ENCODE assay signal across 9 cellular contexts in the genomic region with DNA sequence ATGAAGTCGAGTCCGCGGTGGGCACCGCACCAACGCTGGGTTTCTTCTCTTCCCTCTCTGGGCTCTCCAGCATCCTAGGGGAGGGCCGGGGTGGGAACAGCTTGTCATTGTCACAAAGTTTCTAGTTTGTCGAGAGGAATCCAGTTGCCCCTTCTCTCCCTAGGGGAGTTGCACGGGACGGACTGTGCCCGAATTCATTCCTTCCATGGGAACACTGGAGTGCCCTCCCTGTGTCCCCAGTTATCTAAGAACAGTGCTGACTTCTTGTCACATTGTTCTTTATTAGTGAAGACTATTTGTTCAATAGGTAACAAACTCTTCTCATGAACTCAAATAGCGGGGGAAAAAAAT. TPM values are rescaled to one million over a fixed set of nuclear protein-coding genes. Genes with fewer than 3 reads are reported as not detected.
DNase-seq lines count a peak whose midpoint lies in the region; ATAC-seq and TF ChIP-seq lines count a peak whose summit lies in the region.
"Had no signal": no experiment of that assay in that cellular context is flagged by ENCODE, and none has a peak within 500 bp of the region (broad histone marks: within the 10 kb centered on the region; RNA-seq: fewer than 3 reads in every experiment).

No MANE protein-coding gene starts in this region.

- H3K9me3 ChIP-seq in DND-41 (ENCODE audit: insufficient read depth, low read length, severe bottlenecking), result no peaks in the 10 kb centered on the region
- H3K9me3 ChIP-seq in T-helper 17 cell (ENCODE audit: control insufficient read depth, low read length, poor library complexity, severe bottlenecking), result no peaks in the 10 kb centered on the region

- H3K27me3 Mint-ChIP-seq in T-helper 17 cell (no peaks in the 10 kb centered on the region), progenitor cell of endocrine pancreas (peaks cover 15% of the 10 kb centered on the region)

- peaks cover 4% of the 10 kb centered on the region; the same call in 1 of the 2 replicates for H3K79me2 ChIP-seq in DND-41 (ENCODE audit: insufficient read depth, low read length)

- TF ChIP-seq CTCF in DND-41 (IDR thresholded peaks at IDR 0.05; ENCODE audit: borderline replicate concordance, extremely low read depth, low read length, poor library complexity, severe bottlenecking) (no peak), foreskin fibroblast (IDR thresholded peaks at IDR 0.05; ENCODE audit: low read depth, low read length) (no peak), progenitor cell of endocrine pancreas (IDR thresholded peaks at IDR 0.05; ENCODE audit: unreplicated experiment) (no peak)

- H3K4me3 Mint-ChIP-seq in T-helper 17 cell (peak overlapping the region; percentile 83), progenitor cell of endocrine pancreas (ENCODE audit: low read depth) (peak overlapping the region; percentile 75)

- H4K20me1 ChIP-seq in DND-41 (ENCODE audit: insufficient read depth, low read length), result no peaks in the 10 kb centered on the region

- H3K27ac Mint-ChIP-seq in T-helper 17 cell (peak overlapping the region; percentile 70), progenitor cell of endocrine pancreas (peak overlapping the region; percentile 62)

- DNase-seq in DND-41 (no peak), T-helper 17 cell (no peak), foreskin fibroblast (no peak), progenitor cell of endocrine pancreas (ENCODE audit: low spot score, unreplicated experiment) (no peak), NK-92 (lab: John Stamatoyannopoulos, UW; ENCODE audit: unreplicated experiment) (no peak), HEK293T (ENCODE audit: extremely low spot score) (no peak), NCI-H82 (lab: John Stamatoyannopoulos, UW) (no peak)
- no peak for DNase-seq in activated CD4-positive, CD25-positive, alpha-beta regulatory T cell (lab: John Stamatoyannopoulos, UW)
- DNase-seq: NCI-H1092 treated with DMSO at 0.1 percent for 48 hours had no signal

- peak overlapping the region in 1 of 2 experiments; percentile 63; a peak in 2 of 4 replicates for H3K4me3 ChIP-seq in DND-41 (ENCODE audit: low read depth in 1 of 2, low read length in 2 of 2)
- H3K4me3 ChIP-seq in foreskin fibroblast (ENCODE audit: low read depth in 1 of 2, low read length in 2 of 2), result peak overlapping the region; percentile 72 to 73

- no peaks in the 10 kb centered on the region for H3K9me3 Mint-ChIP-seq in progenitor cell of endocrine pancreas (ENCODE audit: low read depth)

- peaks cover 20% of the 10 kb centered on the region for H3K36me3 ChIP-seq in DND-41 (ENCODE audit: insufficient read depth, low read length)

- peaks cover 10% of the 10 kb centered on the region for H3K27me3 ChIP-seq in DND-41 (ENCODE audit: insufficient read depth, low read length, poor library complexity)

- peak overlapping the region; percentile 57; the same call in 1 of the 2 replicates for H3K9ac ChIP-seq in DND-41 (ENCODE audit: low read depth, low read length)

- no peak overlapping the region for H2AFZ ChIP-seq in DND-41 (ENCODE audit: low read depth, low read length)

- peaks cover 43% of the 10 kb centered on the region for H3K4me1 Mint-ChIP-seq in T-helper 17 cell
- H3K4me1 Mint-ChIP-seq in progenitor cell of endocrine pancreas (ENCODE audit: low read depth), result no peaks in the 10 kb centered on the region

- H3K36me3 Mint-ChIP-seq in T-helper 17 cell (ENCODE audit: low read depth), result peaks cover 7% of the 10 kb centered on the region
- H3K36me3 Mint-ChIP-seq in progenitor cell of endocrine pancreas (ENCODE audit: insufficient read depth), result peaks cover 5% of the 10 kb centered on the region

- POLR2A ChIA-PET in HEK293T (lab: Yijun Ruan, JAX), result interaction anchor here (0.9 kb wide), 2 partner anchors 9 to 14 kb away, joined by 3 read pairs; no protein-coding TSS in a partner anchor

- peak overlapping the region; percentile 90 for H3K4me2 ChIP-seq in DND-41 (ENCODE audit: insufficient read depth, low read length)

- ATAC-seq in DND-41 (ENCODE audit: insufficient read depth, low read depth), result no peak
- no peak for ATAC-seq in T-helper 17 cell

- H3K4me1 ChIP-seq in DND-41 (ENCODE audit: insufficient read depth, low read length), result peaks cover 22% of the 10 kb centered on the region

- H3K27ac ChIP-seq in DND-41 (ENCODE audit: low read length), result no peak overlapping the region

- CTCF ChIA-PET in HEK293T (lab: Yijun Ruan, JAX), result no interaction called here

TF ChIP-seq in HEK293T, 16 proteins besides CTCF, POLR2A, EP300 and RAD21:
- TF ChIP-seq LEF1 (IDR thresholded peaks at IDR 0.05; ENCODE audit: borderline replicate concordance), result no peak

RNA-seq across cellular contexts. Expression of a gene that starts 1.2 kb away (rescaled TPM):
- total RNA-seq in T-helper 17 cell, result 10 to 100 TPM; 68.1 to 78.2 TPM
- 43.2 and 46.7 TPM in 2 replicates for total RNA-seq in progenitor cell of endocrine pancreas

RNA-seq across cellular contexts. Expression of a gene that starts 31.6 kb away (rescaled TPM):
- total RNA-seq in T-helper 17 cell (100 to 1,000 TPM; 287 to 328 TPM), progenitor cell of endocrine pancreas (37.6 and 40.6 TPM in 2 replicates)

RNA-seq across cellular contexts. Expression of a gene that starts 50.3 kb away (rescaled TPM):
- total RNA-seq in T-helper 17 cell (100 to 1,000 TPM; 169 to 221 TPM), progenitor cell of endocrine pancreas (124 and 139 TPM in 2 replicates)
